ENCODE assay signal across 11 cellular contexts in the genomic region with DNA sequence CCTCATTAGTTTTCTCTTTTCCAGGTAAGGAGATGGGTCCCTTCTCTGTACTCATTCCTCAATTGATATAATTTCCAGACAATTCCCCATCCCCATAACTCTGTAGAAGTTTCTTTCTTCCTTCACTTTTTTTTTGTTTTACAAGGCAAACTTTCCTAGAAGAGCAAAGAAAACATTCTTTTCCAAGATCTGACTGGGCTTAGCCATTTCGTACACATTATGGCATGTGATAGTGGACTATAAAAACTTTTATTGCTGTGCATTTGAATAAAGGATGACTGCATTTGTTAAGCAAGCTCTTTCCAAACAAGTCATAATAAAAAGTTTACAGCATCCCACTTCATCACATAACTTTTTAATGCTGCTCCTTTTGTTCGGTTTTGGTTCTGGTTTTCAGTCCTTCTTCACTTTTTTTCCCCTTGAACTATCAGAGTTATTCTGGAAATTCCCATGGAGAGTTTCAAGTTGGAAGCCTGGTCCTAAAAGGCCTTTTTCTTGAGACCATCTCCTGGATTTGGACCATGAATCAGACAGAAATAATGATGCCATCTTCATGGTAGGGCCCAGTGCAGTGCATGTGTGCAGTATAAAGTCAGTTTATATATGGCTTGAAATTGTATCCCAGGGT.
"Had no signal": no experiment of that assay in that cellular context is flagged by ENCODE, and none has a peak within 500 bp of the region (broad histone marks: within the 10 kb centered on the region; RNA-seq: fewer than 3 reads in every experiment).

No MANE protein-coding gene starts in this region.

- H3K36me3 ChIP-seq: gastrocnemius medialis, right lobe of liver, upper lobe of right lung, WERI-Rb-1 had no signal

- ATAC-seq: activated CD8-positive, alpha-beta T cell treated with anti-CD3 and anti-CD28 coated beads, Interleukin-2, amount 10 ng/mL, durations not matched to agents 7 days and 5 days; gastrocnemius medialis; right lobe of liver; upper lobe of right lung had no signal

- H3K27ac ChIP-seq: gastrocnemius medialis, right lobe of liver, upper lobe of right lung, WERI-Rb-1 had no signal

- FAIRE-seq: astrocyte, keratinocyte had no signal

- H3K4me3 ChIP-seq: gastrocnemius medialis, right lobe of liver, upper lobe of right lung had no signal

- H3K4me1 ChIP-seq: gastrocnemius medialis, right lobe of liver, upper lobe of right lung had no signal

- H3K27me3 ChIP-seq: right lobe of liver, upper lobe of right lung had no signal

- DNase-seq: activated CD4-positive, alpha-beta T cell treated with anti-CD3 and anti-CD28 coated beads for 48 hours; activated CD8-positive, alpha-beta T cell treated with anti-CD3 and anti-CD28 coated beads, Interleukin-2, amount 10 ng/mL, durations not matched to agents 7 days and 5 days; activated naive CD4-positive, alpha-beta T cell treated with anti-CD3 and anti-CD28 coated beads for 36 hours; gastrocnemius medialis; right lobe of liver; stimulated activated CD4-positive, alpha-beta T cell treated with anti-CD3 and anti-CD28 coated beads, Interleukin-4, amount 100 ng/mL, for 24 hours; T-helper 1 cell; upper lobe of right lung; WERI-Rb-1 had no signal

- H3K9me3 ChIP-seq: gastrocnemius medialis, right lobe of liver, upper lobe of right lung had no signal
